Comparison of ENCODE assay signal across 1 cellular context in the genomic region with DNA sequence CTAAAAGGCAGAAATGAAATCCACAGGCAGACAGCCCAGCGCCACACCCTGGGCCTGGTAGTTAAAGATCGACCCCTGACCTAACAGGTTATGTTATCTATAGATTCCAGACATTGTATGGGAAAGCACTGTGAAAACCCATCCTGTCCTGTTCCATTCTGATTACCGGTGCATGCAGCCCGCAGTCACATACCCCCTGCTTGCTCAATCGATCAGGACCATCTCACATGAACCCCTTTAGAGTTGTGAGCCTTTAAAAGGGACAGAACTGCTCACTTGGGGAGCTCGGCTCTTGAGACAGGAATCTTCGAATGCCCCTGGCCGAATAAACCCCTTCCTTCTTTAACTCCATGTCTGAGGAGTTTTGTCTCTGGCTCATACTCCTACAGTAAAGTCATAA.
TF ChIP-seq lines count a peak whose summit lies in the region.
"Not testable (repeated sequence)": the region's sequence is repeated elsewhere in the genome, so short reads cannot be mapped to it uniquely, and the experiment has no call there.

No MANE protein-coding gene starts in this region.

TF ChIP-seq in K562, 482 proteins besides CTCF, POLR2A, EP300 and RAD21 (continued from another document and continues in another):
- TF ChIP-seq EP400 (IDR thresholded peaks at IDR 0.05) (peak; percentile 69; the same call in 1 of the 2 replicates), MEF2D (tag; conservative IDR thresholded peaks at IDR 0.05; ENCODE audit: low read depth) (peak; percentile 72; the same call in 1 of the 2 replicates), ATF1 (tag; IDR thresholded peaks at IDR 0.05) (peak; percentile 55), DMBX1 (CRISPR knock-in tag; IDR thresholded peaks at IDR 0.05; ENCODE audit: borderline replicate concordance) (peak; percentile 86), BCOR (IDR thresholded peaks at IDR 0.05) (peak; percentile 85), HSF4 (CRISPR knock-in tag; IDR thresholded peaks at IDR 0.05; ENCODE audit: borderline replicate concordance) (0 out of 2 replicates have a peak, but pooled peaks have one; percentile 65), TAF9B (IDR thresholded peaks at IDR 0.05; ENCODE audit: partially characterized antibody) (peak; percentile 43), KAT7 (CRISPR knock-in tag; IDR thresholded peaks at IDR 0.05; ENCODE audit: borderline replicate concordance) (peak; percentile 88; the same call in 1 of the 2 replicates), BHLHE40 (IDR thresholded peaks at IDR 0.05; ENCODE audit: low read length) (peak; percentile 32; the same call in 1 of the 2 replicates), ETV1 (tag; conservative IDR thresholded peaks at IDR 0.05; ENCODE audit: low read depth) (peak; percentile 87), KLF6 (CRISPR knock-in tag; IDR thresholded peaks at IDR 0.05; ENCODE audit: borderline replicate concordance) (peak; percentile 79; the same call in 1 of the 2 replicates), ZNF274 (IDR thresholded peaks at IDR 0.05; ENCODE audit: borderline replicate concordance, low read depth, low read length) (peak; percentile 33; the same call in 1 of the 2 replicates), NEUROD1 (IDR thresholded peaks at IDR 0.05; ENCODE audit: borderline replicate concordance, low read depth, low read length, partially characterized antibody) (peak; percentile 81), LCOR (CRISPR knock-in tag; IDR thresholded peaks at IDR 0.05) (0 out of 2 replicates have a peak, but pooled peaks have one; percentile 56), CREM (IDR thresholded peaks at IDR 0.05; ENCODE audit: low read depth) (peak; percentile 72), ILF3 (IDR thresholded peaks at IDR 0.05; ENCODE audit: borderline replicate concordance) (peak; percentile 78; the same call in 1 of the 2 replicates), TBL1XR1 (IDR thresholded peaks at IDR 0.05; ENCODE audit: low read length in 2 of 2) (peak; percentile 85 to 94; a peak in 3 of 4 replicates), FOXM1 (IDR thresholded peaks at IDR 0.05; ENCODE audit: low read depth) (peak; percentile 96), ZNF324 (CRISPR knock-in tag; IDR thresholded peaks at IDR 0.05) (0 out of 2 replicates have a peak, but pooled peaks have one; percentile 2), ZNF41 (CRISPR knock-in tag; conservative IDR thresholded peaks at IDR 0.05) (0 out of 2 replicates have a peak, but pooled peaks have one; percentile 19), ESRRA (IDR thresholded peaks at IDR 0.05; ENCODE audit: borderline replicate concordance, low read depth) (peak; percentile 57; the same call in 1 of the 2 replicates), MYNN (IDR thresholded peaks at IDR 0.05) (peak; percentile 82), ERF (CRISPR knock-in tag; IDR thresholded peaks at IDR 0.05) (0 out of 2 replicates have a peak, but pooled peaks have one; percentile 15), NR4A1 (tag; IDR thresholded peaks at IDR 0.05) (peak; percentile 87), RNF2 (IDR thresholded peaks at IDR 0.05) (peak; percentile 89), CREB1 (IDR thresholded peaks at IDR 0.05) (peak; percentile 57; the same call in 1 of the 2 replicates), CREB1 (CRISPR knock-in tag; IDR thresholded peaks at IDR 0.05) (0 out of 2 replicates have a peak, but pooled peaks have one; percentile 18), PML (IDR thresholded peaks at IDR 0.05; ENCODE audit: low read length) (peak; percentile 97), ETV5 (CRISPR knock-in tag; IDR thresholded peaks at IDR 0.05; ENCODE audit: low read depth) (peak; percentile 87), ZEB2 (IDR thresholded peaks at IDR 0.05) (peak; percentile 86), ATF7 (IDR thresholded peaks at IDR 0.05) (peak; percentile 93), RBBP5 (IDR thresholded peaks at IDR 0.05; ENCODE audit: borderline replicate concordance, insufficient read depth, low read length, poor library complexity, severe bottlenecking) (peak; percentile 22), TOE1 (IDR thresholded peaks at IDR 0.05; ENCODE audit: borderline replicate concordance) (peak; percentile 70), SMAD4 (CRISPR knock-in tag; conservative IDR thresholded peaks at IDR 0.05) (peak; percentile 98), CXXC5 (CRISPR knock-in tag; IDR thresholded peaks at IDR 0.05) (peak; percentile 79), NCOA2 (IDR thresholded peaks at IDR 0.05; ENCODE audit: partially characterized antibody in 2 of 2) (peak; percentile 55 to 80), BRD4 (IDR thresholded peaks at IDR 0.05) (0 out of 2 replicates have a peak, but pooled peaks have one; percentile 17), KDM1A (IDR thresholded peaks at IDR 0.05) (peak; percentile 95 to 96), SP1 (CRISPR knock-in tag; IDR thresholded peaks at IDR 0.05) (peak; percentile 81), TRIM24 (IDR thresholded peaks at IDR 0.05) (peak; percentile 99), ZNF644 (tag; IDR thresholded peaks at IDR 0.05; ENCODE audit: low read depth) (peak; percentile 81; the same call in 1 of the 2 replicates), CCNT2 (IDR thresholded peaks at IDR 0.05; ENCODE audit: borderline replicate concordance, extremely low read depth, insufficient read length, low read depth, low read length) (peak; percentile 59), GATA2 (CRISPR knock-in tag; IDR thresholded peaks at IDR 0.05) (peak; percentile 96), ZNF707 (CRISPR knock-in tag; conservative IDR thresholded peaks at IDR 0.05) (peak; percentile 48; the same call in 1 of the 2 replicates), PHB2 (IDR thresholded peaks at IDR 0.05; ENCODE audit: low read depth) (peak; percentile 93), CEBPG (CRISPR knock-in tag; IDR thresholded peaks at IDR 0.05) (peak; percentile 81), CEBPG (tag; conservative IDR thresholded peaks at IDR 0.05 in 1 of 2, IDR thresholded peaks at IDR 0.05 in 1 of 2) (peak; percentile 39 to 73; a peak in 3 of 4 replicates)
- not testable (repeated sequence) for TF ChIP-seq ATF1 (CRISPR knock-in tag; IDR thresholded peaks at IDR 0.05); FOXM1 (CRISPR knock-in tag; IDR thresholded peaks at IDR 0.05; ENCODE audit: low read depth); MYNN (CRISPR knock-in tag; IDR thresholded peaks at IDR 0.05); NR4A1 (CRISPR knock-in tag; IDR thresholded peaks at IDR 0.05); TOE1 (CRISPR knock-in tag; IDR thresholded peaks at IDR 0.05; ENCODE audit: borderline replicate concordance, low read depth)
- TF ChIP-seq, protein P1, sequence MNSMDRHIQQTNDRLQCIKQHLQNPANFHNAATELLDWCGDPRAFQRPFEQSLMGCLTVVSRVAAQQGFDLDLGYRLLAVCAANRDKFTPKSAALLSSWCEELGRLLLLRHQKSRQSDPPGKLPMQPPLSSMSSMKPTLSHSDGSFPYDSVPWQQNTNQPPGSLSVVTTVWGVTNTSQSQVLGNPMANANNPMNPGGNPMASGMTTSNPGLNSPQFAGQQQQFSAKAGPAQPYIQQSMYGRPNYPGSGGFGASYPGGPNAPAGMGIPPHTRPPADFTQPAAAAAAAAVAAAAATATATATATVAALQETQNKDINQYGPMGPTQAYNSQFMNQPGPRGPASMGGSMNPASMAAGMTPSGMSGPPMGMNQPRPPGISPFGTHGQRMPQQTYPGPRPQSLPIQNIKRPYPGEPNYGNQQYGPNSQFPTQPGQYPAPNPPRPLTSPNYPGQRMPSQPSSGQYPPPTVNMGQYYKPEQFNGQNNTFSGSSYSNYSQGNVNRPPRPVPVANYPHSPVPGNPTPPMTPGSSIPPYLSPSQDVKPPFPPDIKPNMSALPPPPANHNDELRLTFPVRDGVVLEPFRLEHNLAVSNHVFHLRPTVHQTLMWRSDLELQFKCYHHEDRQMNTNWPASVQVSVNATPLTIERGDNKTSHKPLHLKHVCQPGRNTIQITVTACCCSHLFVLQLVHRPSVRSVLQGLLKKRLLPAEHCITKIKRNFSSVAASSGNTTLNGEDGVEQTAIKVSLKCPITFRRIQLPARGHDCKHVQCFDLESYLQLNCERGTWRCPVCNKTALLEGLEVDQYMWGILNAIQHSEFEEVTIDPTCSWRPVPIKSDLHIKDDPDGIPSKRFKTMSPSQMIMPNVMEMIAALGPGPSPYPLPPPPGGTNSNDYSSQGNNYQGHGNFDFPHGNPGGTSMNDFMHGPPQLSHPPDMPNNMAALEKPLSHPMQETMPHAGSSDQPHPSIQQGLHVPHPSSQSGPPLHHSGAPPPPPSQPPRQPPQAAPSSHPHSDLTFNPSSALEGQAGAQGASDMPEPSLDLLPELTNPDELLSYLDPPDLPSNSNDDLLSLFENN (IDR thresholded peaks at IDR 0.05; ENCODE audit: low read depth in 2 of 2, low read length in 2 of 2): peak in 1 of 2 experiments; percentile 94; a peak in 2 of 4 replicates
- TF ChIP-seq, protein P2, sequence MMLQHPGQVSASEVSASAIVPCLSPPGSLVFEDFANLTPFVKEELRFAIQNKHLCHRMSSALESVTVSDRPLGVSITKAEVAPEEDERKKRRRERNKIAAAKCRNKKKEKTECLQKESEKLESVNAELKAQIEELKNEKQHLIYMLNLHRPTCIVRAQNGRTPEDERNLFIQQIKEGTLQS (IDR thresholded peaks at IDR 0.05): peak; percentile 63
- TF ChIP-seq, protein P2 (CRISPR knock-in tag; conservative IDR thresholded peaks at IDR 0.05): not testable (repeated sequence)
- TF ChIP-seq, protein P3, sequence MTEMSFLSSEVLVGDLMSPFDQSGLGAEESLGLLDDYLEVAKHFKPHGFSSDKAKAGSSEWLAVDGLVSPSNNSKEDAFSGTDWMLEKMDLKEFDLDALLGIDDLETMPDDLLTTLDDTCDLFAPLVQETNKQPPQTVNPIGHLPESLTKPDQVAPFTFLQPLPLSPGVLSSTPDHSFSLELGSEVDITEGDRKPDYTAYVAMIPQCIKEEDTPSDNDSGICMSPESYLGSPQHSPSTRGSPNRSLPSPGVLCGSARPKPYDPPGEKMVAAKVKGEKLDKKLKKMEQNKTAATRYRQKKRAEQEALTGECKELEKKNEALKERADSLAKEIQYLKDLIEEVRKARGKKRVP (CRISPR knock-in tag; IDR thresholded peaks at IDR 0.05): 0 out of 2 replicates have a peak, but pooled peaks have one; percentile 42
- TF ChIP-seq, protein P4, sequence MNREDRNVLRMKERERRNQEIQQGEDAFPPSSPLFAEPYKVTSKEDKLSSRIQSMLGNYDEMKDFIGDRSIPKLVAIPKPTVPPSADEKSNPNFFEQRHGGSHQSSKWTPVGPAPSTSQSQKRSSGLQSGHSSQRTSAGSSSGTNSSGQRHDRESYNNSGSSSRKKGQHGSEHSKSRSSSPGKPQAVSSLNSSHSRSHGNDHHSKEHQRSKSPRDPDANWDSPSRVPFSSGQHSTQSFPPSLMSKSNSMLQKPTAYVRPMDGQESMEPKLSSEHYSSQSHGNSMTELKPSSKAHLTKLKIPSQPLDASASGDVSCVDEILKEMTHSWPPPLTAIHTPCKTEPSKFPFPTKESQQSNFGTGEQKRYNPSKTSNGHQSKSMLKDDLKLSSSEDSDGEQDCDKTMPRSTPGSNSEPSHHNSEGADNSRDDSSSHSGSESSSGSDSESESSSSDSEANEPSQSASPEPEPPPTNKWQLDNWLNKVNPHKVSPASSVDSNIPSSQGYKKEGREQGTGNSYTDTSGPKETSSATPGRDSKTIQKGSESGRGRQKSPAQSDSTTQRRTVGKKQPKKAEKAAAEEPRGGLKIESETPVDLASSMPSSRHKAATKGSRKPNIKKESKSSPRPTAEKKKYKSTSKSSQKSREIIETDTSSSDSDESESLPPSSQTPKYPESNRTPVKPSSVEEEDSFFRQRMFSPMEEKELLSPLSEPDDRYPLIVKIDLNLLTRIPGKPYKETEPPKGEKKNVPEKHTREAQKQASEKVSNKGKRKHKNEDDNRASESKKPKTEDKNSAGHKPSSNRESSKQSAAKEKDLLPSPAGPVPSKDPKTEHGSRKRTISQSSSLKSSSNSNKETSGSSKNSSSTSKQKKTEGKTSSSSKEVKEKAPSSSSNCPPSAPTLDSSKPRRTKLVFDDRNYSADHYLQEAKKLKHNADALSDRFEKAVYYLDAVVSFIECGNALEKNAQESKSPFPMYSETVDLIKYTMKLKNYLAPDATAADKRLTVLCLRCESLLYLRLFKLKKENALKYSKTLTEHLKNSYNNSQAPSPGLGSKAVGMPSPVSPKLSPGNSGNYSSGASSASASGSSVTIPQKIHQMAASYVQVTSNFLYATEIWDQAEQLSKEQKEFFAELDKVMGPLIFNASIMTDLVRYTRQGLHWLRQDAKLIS (CRISPR knock-in tag; IDR thresholded peaks at IDR 0.05): 0 out of 2 replicates have a peak, but pooled peaks have one; percentile 90
- TF ChIP-seq, protein P5, sequence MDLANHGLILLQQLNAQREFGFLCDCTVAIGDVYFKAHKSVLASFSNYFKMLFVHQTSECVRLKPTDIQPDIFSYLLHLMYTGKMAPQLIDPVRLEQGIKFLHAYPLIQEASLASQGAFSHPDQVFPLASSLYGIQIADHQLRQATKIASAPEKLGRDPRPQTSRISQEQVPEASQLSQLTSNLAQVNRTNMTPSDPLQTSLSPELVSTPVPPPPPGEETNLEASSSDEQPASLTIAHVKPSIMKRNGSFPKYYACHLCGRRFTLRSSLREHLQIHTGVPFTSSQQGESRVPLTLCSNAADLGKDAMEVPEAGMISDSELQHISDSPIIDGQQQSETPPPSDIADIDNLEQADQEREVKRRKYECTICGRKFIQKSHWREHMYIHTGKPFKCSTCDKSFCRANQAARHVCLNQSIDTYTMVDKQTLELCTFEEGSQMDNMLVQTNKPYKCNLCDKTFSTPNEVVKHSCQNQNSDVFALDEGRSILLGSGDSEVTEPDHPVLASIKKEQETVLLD (IDR thresholded peaks at IDR 0.05): peak; percentile 85
- TF ChIP-seq, protein P6, sequence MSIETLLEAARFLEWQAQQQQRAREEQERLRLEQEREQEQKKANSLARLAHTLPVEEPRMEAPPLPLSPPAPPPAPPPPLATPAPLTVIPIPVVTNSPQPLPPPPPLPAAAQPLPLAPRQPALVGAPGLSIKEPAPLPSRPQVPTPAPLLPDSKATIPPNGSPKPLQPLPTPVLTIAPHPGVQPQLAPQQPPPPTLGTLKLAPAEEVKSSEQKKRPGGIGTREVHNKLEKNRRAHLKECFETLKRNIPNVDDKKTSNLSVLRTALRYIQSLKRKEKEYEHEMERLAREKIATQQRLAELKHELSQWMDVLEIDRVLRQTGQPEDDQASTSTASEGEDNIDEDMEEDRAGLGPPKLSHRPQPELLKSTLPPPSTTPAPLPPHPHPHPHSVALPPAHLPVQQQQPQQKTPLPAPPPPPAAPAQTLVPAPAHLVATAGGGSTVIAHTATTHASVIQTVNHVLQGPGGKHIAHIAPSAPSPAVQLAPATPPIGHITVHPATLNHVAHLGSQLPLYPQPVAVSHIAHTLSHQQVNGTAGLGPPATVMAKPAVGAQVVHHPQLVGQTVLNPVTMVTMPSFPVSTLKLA (conservative IDR thresholded peaks at IDR 0.05): peak; percentile 50 to 76
- TF ChIP-seq, protein P7, sequence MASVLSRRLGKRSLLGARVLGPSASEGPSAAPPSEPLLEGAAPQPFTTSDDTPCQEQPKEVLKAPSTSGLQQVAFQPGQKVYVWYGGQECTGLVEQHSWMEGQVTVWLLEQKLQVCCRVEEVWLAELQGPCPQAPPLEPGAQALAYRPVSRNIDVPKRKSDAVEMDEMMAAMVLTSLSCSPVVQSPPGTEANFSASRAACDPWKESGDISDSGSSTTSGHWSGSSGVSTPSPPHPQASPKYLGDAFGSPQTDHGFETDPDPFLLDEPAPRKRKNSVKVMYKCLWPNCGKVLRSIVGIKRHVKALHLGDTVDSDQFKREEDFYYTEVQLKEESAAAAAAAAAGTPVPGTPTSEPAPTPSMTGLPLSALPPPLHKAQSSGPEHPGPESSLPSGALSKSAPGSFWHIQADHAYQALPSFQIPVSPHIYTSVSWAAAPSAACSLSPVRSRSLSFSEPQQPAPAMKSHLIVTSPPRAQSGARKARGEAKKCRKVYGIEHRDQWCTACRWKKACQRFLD (CRISPR knock-in tag; IDR thresholded peaks at IDR 0.05): 0 out of 2 replicates have a peak, but pooled peaks have one; percentile 67
